In the genomic region with DNA sequence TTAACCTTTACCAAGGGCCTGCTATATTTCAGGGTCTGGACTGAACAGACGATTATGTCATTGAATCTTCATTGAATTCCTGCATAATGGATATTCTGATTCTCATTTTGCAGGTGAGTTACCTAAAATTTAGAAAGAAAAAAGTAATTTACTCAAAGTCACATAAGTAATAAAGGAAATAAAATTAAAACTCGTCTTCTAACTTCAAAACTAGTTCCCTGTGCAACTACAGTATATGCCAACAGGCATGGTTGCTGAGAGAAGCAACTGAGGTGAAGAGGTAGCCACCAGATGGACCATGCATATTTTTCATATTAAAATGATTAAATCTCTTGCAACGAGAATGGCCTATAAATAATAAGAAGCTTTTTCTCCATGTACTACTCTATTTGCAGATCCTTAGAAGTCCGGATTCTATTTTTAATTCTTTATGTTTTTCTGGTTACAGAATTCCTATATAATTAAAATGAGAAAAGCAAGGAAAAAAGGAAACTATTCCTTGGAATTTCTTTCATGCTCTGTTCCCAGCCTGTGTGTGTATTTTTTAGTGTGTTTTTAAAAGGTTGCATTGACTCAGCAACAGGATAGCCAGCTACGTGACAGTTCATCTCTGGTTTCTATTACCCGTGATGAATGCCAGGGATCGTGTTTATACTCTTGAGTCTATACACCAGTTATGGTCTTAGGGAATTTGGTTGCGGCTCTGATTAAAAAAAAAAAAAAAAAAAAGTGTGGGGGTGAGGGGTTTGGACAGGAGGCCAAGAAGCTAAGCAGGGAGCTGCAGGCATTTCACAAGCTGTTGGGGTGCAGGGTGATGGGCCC, we compare ENCODE assay signal across 24 cellular contexts.
A peak's percentile ranks its signal among the peaks of the same experiment; 100 is the strongest.
DNase-seq lines count a peak whose midpoint lies in the region; ATAC-seq, FAIRE-seq and TF ChIP-seq lines count a peak whose summit lies in the region.
"Had no signal": no experiment of that assay in that cellular context is flagged by ENCODE, and none has a peak within 500 bp of the region (broad histone marks: within the 10 kb centered on the region; RNA-seq: fewer than 3 reads in every experiment).

No MANE protein-coding gene starts in this region.

- peaks cover 12% of the 10 kb centered on the region for H3K4me1 ChIP-seq in rectal smooth muscle tissue (ENCODE audit: control insufficient read depth, insufficient read depth, low read length)
- no peaks in the 10 kb centered on the region for H3K4me1 ChIP-seq in neural progenitor cell
- H3K4me1 ChIP-seq in pancreas, result no peaks in the 10 kb centered on the region

- H3K27me3 Mint-ChIP-seq in neural progenitor cell (ENCODE audit: insufficient read depth, low read depth), result peaks cover 2% of the 10 kb centered on the region
- H3K27me3 Mint-ChIP-seq: effector memory CD8-positive, alpha-beta T cell had no signal

- H3K9ac ChIP-seq in rectal smooth muscle tissue (ENCODE audit: low read length), result no peak overlapping the region
- no peak overlapping the region for H3K9ac ChIP-seq in neural progenitor cell

- peak; percentile 43 for DNase-seq in EL
- DNase-seq in fibroblast of villous mesenchyme (ENCODE audit: low read depth), result peak; percentile 82
- DNase-seq in neural progenitor cell (ENCODE audit: low spot score), result no peak
- DNase-seq in pancreas, result no peak
- DNase-seq in WERI-Rb-1, result no peak
- DNase-seq: activated CD4-positive, alpha-beta T cell treated with anti-CD3 and anti-CD28 coated beads for 1 hour; aorta; BE2C; Calu3; effector memory CD8-positive, alpha-beta T cell; foreskin melanocyte; mucosa of descending colon; NCI-H146; NCI-H2227 treated with DMSO at 0.1 percent for 48 hours; stimulated activated CD4-positive, alpha-beta T cell treated with anti-CD3 and anti-CD28 coated beads, Interleukin-4, amount 100 ng/mL, for 1 hour; T1000 had no signal

- FAIRE-seq in pancreas (lab: Jason Lieb, UNC), result no peak
- FAIRE-seq: G401.6, GM12891 had no signal

- H3K4me3 ChIP-seq in fibroblast of villous mesenchyme (ENCODE audit: low read depth, low read length), result no peak overlapping the region
- peak overlapping the region; percentile 1 for H3K4me3 ChIP-seq in rectal smooth muscle tissue (ENCODE audit: low read length)
- H3K4me3 ChIP-seq in neural progenitor cell, result no peak overlapping the region
- no peak overlapping the region for H3K4me3 ChIP-seq in pancreas
- no peak overlapping the region for H3K4me3 ChIP-seq in WERI-Rb-1 (ENCODE audit: low read depth, low read length)
- H3K4me3 ChIP-seq: mucosa of descending colon, skin epidermis had no signal

- no peaks in the 10 kb centered on the region for H3K36me3 Mint-ChIP-seq in neural progenitor cell

- 82 to 85% methylated on average over 8 of the region's 8 CpGs for WGBS in pancreas, 2 donors

- H3K27ac ChIP-seq in rectal smooth muscle tissue (ENCODE audit: low read depth, low read length) (no peak overlapping the region), neural progenitor cell (no peak overlapping the region), pancreas (no peak overlapping the region), WERI-Rb-1 (no peak overlapping the region)

- no peak overlapping the region for H3K4me2 ChIP-seq in neural progenitor cell

- TF ChIP-seq CTCF in fibroblast of villous mesenchyme (IDR thresholded peaks at IDR 0.05; ENCODE audit: insufficient read depth, low read depth, low read length) (no peak), neural progenitor cell (IDR thresholded peaks at IDR 0.05) (no peak), pancreas (IDR thresholded peaks at IDR 0.05) (no peak), WERI-Rb-1 (IDR thresholded peaks at IDR 0.05; ENCODE audit: low read depth, low read length) (no peak)

- H3K9me3 Mint-ChIP-seq in neural progenitor cell, result no peaks in the 10 kb centered on the region
- H3K9me3 Mint-ChIP-seq: effector memory CD8-positive, alpha-beta T cell had no signal

- no peaks in the 10 kb centered on the region for H3F3A ChIP-seq in neural progenitor cell (ENCODE audit: low read depth)

- no peak overlapping the region for H3K27ac Mint-ChIP-seq in neural progenitor cell

- H3K9me3 ChIP-seq in neural progenitor cell (ENCODE audit: low read depth) (no peaks in the 10 kb centered on the region), pancreas (no peaks in the 10 kb centered on the region), WERI-Rb-1 (ENCODE audit: severe bottlenecking) (no peaks in the 10 kb centered on the region)
- H3K9me3 ChIP-seq: BE2C, mucosa of descending colon had no signal

- ATAC-seq in SK-N-SH treated with all-trans-retinoic acid at 6 μM for 48 hours, result peak; percentile 92
- ATAC-seq in GM18867 (IDR thresholded peaks at IDR 0.05; ENCODE audit: unreplicated experiment), result no peak
- no peak for ATAC-seq in pancreas
- ATAC-seq: effector memory CD8-positive, alpha-beta T cell; left lobe of liver; mucosa of descending colon; Panc1 had no signal

- no peak overlapping the region for H3K4me3 Mint-ChIP-seq in neural progenitor cell
- H3K4me3 Mint-ChIP-seq: effector memory CD8-positive, alpha-beta T cell had no signal

- H3K36me3 ChIP-seq in rectal smooth muscle tissue (ENCODE audit: control insufficient read depth, insufficient read depth, low read length) (no peaks in the 10 kb centered on the region), neural progenitor cell (no peaks in the 10 kb centered on the region), pancreas (no peaks in the 10 kb centered on the region), WERI-Rb-1 (no peaks in the 10 kb centered on the region)
- H3K36me3 ChIP-seq: BE2C had no signal

- H3K27me3 ChIP-seq in rectal smooth muscle tissue (ENCODE audit: control insufficient read depth, insufficient read depth, low read length), result no peaks in the 10 kb centered on the region
- no peaks in the 10 kb centered on the region for H3K27me3 ChIP-seq in neural progenitor cell
- H3K27me3 ChIP-seq in pancreas, result no peaks in the 10 kb centered on the region
- H3K27me3 ChIP-seq in WERI-Rb-1 (ENCODE audit: insufficient read depth, low read depth, severe bottlenecking), result no peaks in the 10 kb centered on the region
- H3K27me3 ChIP-seq: BE2C had no signal

- peaks cover 5% of the 10 kb centered on the region for H3K4me1 Mint-ChIP-seq in neural progenitor cell

- intact Hi-C loops in pancreas (cut with DNase I), result no loop called here

- H2AFZ ChIP-seq in neural progenitor cell (replicated peaks), result no peak overlapping the region

- no peaks in the 10 kb centered on the region for H4K20me1 ChIP-seq in neural progenitor cell (ENCODE audit: low read depth)

- H3K79me2 ChIP-seq in neural progenitor cell (ENCODE audit: low read depth), result no peaks in the 10 kb centered on the region

TF ChIP-seq in SK-N-SH treated with all-trans-retinoic acid at 6 μM for 48 hours, 23 proteins besides CTCF, POLR2A, EP300 and RAD21 (continues in another document):
- TF ChIP-seq TCF4 (CRISPR knock-in tag; IDR thresholded peaks at IDR 0.05; ENCODE audit: borderline replicate concordance), result peak; percentile 89
- TF ChIP-seq PPARA (CRISPR knock-in tag; IDR thresholded peaks at IDR 0.05; ENCODE audit: borderline replicate concordance), result no peak
- no peak for TF ChIP-seq ZC3H10 (CRISPR knock-in tag; IDR thresholded peaks at IDR 0.05)
- TF ChIP-seq, protein P1, sequence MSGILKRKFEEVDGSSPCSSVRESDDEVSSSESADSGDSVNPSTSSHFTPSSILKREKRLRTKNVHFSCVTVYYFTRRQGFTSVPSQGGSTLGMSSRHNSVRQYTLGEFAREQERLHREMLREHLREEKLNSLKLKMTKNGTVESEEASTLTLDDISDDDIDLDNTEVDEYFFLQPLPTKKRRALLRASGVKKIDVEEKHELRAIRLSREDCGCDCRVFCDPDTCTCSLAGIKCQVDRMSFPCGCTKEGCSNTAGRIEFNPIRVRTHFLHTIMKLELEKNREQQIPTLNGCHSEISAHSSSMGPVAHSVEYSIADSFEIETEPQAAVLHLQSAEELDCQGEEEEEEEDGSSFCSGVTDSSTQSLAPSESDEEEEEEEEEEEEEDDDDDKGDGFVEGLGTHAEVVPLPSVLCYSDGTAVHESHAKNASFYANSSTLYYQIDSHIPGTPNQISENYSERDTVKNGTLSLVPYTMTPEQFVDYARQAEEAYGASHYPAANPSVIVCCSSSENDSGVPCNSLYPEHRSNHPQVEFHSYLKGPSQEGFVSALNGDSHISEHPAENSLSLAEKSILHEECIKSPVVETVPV (CRISPR knock-in tag; IDR thresholded peaks at IDR 0.05), result 0 out of 2 replicates have a peak, but pooled peaks have one; percentile 11
- no peak for TF ChIP-seq RARB (CRISPR knock-in tag; IDR thresholded peaks at IDR 0.05)
- TF ChIP-seq, protein P2, sequence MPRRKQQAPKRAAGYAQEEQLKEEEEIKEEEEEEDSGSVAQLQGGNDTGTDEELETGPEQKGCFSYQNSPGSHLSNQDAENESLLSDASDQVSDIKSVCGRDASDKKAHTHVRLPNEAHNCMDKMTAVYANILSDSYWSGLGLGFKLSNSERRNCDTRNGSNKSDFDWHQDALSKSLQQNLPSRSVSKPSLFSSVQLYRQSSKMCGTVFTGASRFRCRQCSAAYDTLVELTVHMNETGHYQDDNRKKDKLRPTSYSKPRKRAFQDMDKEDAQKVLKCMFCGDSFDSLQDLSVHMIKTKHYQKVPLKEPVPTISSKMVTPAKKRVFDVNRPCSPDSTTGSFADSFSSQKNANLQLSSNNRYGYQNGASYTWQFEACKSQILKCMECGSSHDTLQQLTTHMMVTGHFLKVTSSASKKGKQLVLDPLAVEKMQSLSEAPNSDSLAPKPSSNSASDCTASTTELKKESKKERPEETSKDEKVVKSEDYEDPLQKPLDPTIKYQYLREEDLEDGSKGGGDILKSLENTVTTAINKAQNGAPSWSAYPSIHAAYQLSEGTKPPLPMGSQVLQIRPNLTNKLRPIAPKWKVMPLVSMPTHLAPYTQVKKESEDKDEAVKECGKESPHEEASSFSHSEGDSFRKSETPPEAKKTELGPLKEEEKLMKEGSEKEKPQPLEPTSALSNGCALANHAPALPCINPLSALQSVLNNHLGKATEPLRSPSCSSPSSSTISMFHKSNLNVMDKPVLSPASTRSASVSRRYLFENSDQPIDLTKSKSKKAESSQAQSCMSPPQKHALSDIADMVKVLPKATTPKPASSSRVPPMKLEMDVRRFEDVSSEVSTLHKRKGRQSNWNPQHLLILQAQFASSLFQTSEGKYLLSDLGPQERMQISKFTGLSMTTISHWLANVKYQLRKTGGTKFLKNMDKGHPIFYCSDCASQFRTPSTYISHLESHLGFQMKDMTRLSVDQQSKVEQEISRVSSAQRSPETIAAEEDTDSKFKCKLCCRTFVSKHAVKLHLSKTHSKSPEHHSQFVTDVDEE (CRISPR knock-in tag; IDR thresholded peaks at IDR 0.05), result peak; percentile 17; the same call in 1 of the 2 replicates
- peak; percentile 63 for TF ChIP-seq ISL1 (CRISPR knock-in tag; IDR thresholded peaks at IDR 0.05)
- no peak for TF ChIP-seq ZNF565 (CRISPR knock-in tag; conservative IDR thresholded peaks at IDR 0.05; ENCODE audit: low read depth)
- peak; percentile 99 for TF ChIP-seq ZFP3 (CRISPR knock-in tag; IDR thresholded peaks at IDR 0.05)

Comparison
In these comparisons a context has a peak if more than half of its experiments do, and no peak if none do; other contexts are left out.
1. DNase-seq: peak in EL (single experiment) and fibroblast of villous mesenchyme (single experiment); none in neural progenitor cell (single experiment), pancreas (0 of 6) and WERI-Rb-1 (single experiment).